ENCODE assay signal across 10 cellular contexts in the genomic region with DNA sequence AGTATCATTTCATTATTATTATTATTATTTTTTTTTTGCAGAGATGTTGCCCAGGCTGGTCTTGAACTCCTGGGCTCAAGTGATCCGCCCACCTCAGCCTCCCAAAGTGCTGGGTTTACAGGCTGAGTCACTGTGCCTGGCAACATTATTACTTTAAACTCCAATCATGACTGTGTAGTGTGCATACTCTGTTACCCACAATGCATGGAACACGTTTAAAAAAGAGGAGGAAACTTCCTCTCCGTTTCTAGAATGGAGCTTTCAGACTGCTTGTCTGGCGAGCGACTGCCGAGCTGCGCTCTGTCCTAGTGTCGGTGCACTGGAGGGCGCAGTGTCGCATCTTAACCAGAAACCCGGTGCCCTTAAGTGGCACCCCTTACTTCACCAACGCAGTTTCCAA. TPM values are rescaled to one million over a fixed set of nuclear protein-coding genes. Genes with fewer than 3 reads are reported as not detected.
DNase-seq lines count a peak whose midpoint lies in the region; ATAC-seq lines count a peak whose summit lies in the region.
"Had no signal": no experiment of that assay in that cellular context is flagged by ENCODE, and none has a peak within 500 bp of the region (broad histone marks: within the 10 kb centered on the region; RNA-seq: fewer than 3 reads in every experiment).

No MANE protein-coding gene starts in this region.

- no peaks in the 10 kb centered on the region for H3K27me3 Mint-ChIP-seq in activated T-cell treated with anti-CD3 and anti-CD28 coated beads, Interleukin-2, amount 50 U/mL, for 24 hours
- H3K27me3 Mint-ChIP-seq in T-cell, result no peaks in the 10 kb centered on the region
- H3K27me3 Mint-ChIP-seq in stimulated activated naive CD8-positive, alpha-beta T cell treated with anti-CD3 and anti-CD28 coated beads, Interleukin-15, Interleukin-2, amounts not matched to agents 100 ng/mL and 50 ng/mL, for 24 hours, result no peaks in the 10 kb centered on the region

- peaks cover 21% of the 10 kb centered on the region for H3K36me3 Mint-ChIP-seq in activated T-cell treated with anti-CD3 and anti-CD28 coated beads, Interleukin-2, amount 50 U/mL, for 24 hours (ENCODE audit: low read depth)
- H3K36me3 Mint-ChIP-seq in T-cell, result peaks cover 4% of the 10 kb centered on the region
- H3K36me3 Mint-ChIP-seq in stimulated activated naive CD8-positive, alpha-beta T cell treated with anti-CD3 and anti-CD28 coated beads, Interleukin-15, Interleukin-2, amounts not matched to agents 100 ng/mL and 50 ng/mL, for 24 hours (ENCODE audit: low read depth), result peaks cover 18% of the 10 kb centered on the region

- DNase-seq in activated T-cell treated with anti-CD3 and anti-CD28 coated beads, Interleukin-2, amount 50 U/mL, for 24 hours, result no peak
- no peak for DNase-seq in activated T-cell treated with anti-CD3 and anti-CD28 coated beads, Interleukin-2, amount 50 U/mL, for 48 hours
- DNase-seq in T-cell (peak in 23 of 34 experiments; percentile 34 to 75 (median 57)), DMS53 (lab: John Stamatoyannopoulos, UW) (no peak)
- peak; percentile 18 for DNase-seq in central memory CD4-positive, alpha-beta T cell
- DNase-seq: Right ventricle myocardium superior, thyroid gland had no signal

- peak; percentile 84 to 91 (median 88) for ATAC-seq in T-cell (replicated peaks in 1 of 4)
- ATAC-seq in GM19035 (IDR thresholded peaks at IDR 0.05; ENCODE audit: unreplicated experiment), result no peak
- no peak for ATAC-seq in HG02763 (IDR thresholded peaks at IDR 0.05; ENCODE audit: unreplicated experiment)

- POLR2A ChIA-PET in T-cell (lab: Charles Lee), result interaction anchor here in 1 of 2 donors (1.1 kb wide), 1 partner anchor 14 kb away, joined by 4 read pairs; no protein-coding TSS in a partner anchor

- H3K4me1 Mint-ChIP-seq in activated T-cell treated with anti-CD3 and anti-CD28 coated beads, Interleukin-2, amount 50 U/mL, for 24 hours (ENCODE audit: low read depth), result peaks cover 47% of the 10 kb centered on the region
- peaks cover 45 to 52% (median 49%) of the 10 kb centered on the region in 3 donors for H3K4me1 Mint-ChIP-seq in T-cell
- H3K4me1 Mint-ChIP-seq in stimulated activated naive CD8-positive, alpha-beta T cell treated with anti-CD3 and anti-CD28 coated beads, Interleukin-15, Interleukin-2, amounts not matched to agents 100 ng/mL and 50 ng/mL, for 24 hours (ENCODE audit: low read depth), result peaks cover 44% of the 10 kb centered on the region

- CTCF ChIA-PET in T-cell (lab: Charles Lee), result interaction anchor here in 1 of 2 donors (0.6 kb wide), 1 partner anchor 10 kb away, joined by 4 read pairs; no protein-coding TSS in a partner anchor

- H3K9me3 Mint-ChIP-seq in activated T-cell treated with anti-CD3 and anti-CD28 coated beads, Interleukin-2, amount 50 U/mL, for 24 hours, result no peaks in the 10 kb centered on the region
- no peaks in the 10 kb centered on the region for H3K9me3 Mint-ChIP-seq in T-cell
- H3K9me3 Mint-ChIP-seq in stimulated activated naive CD8-positive, alpha-beta T cell treated with anti-CD3 and anti-CD28 coated beads, Interleukin-15, Interleukin-2, amounts not matched to agents 100 ng/mL and 50 ng/mL, for 24 hours, result no peaks in the 10 kb centered on the region

- peak overlapping the region; percentile 82 for H3K27ac Mint-ChIP-seq in activated T-cell treated with anti-CD3 and anti-CD28 coated beads, Interleukin-2, amount 50 U/mL, for 24 hours
- peak overlapping the region; percentile 61 to 69 for H3K27ac Mint-ChIP-seq in T-cell
- H3K27ac Mint-ChIP-seq in stimulated activated naive CD8-positive, alpha-beta T cell treated with anti-CD3 and anti-CD28 coated beads, Interleukin-15, Interleukin-2, amounts not matched to agents 100 ng/mL and 50 ng/mL, for 24 hours, result peak overlapping the region; percentile 87

- peak overlapping the region; percentile 31 for H3K4me3 Mint-ChIP-seq in activated T-cell treated with anti-CD3 and anti-CD28 coated beads, Interleukin-2, amount 50 U/mL, for 24 hours
- peak overlapping the region in 2 of 3 donors; percentile 13 to 37 for H3K4me3 Mint-ChIP-seq in T-cell
- H3K4me3 Mint-ChIP-seq in stimulated activated naive CD8-positive, alpha-beta T cell treated with anti-CD3 and anti-CD28 coated beads, Interleukin-15, Interleukin-2, amounts not matched to agents 100 ng/mL and 50 ng/mL, for 24 hours, result peak overlapping the region; percentile 51

RNA-seq across cellular contexts. Expression of gene FASN, which starts 22.1 kb away (rescaled TPM):
- total RNA-seq in T-cell, result 100 to 1,000 TPM in 2 of 5 donors, 10 to 100 TPM in 3; 48.2 to 144 (median 52.5) TPM

RNA-seq across cellular contexts. Expression of gene DUS1L, which starts 54.5 kb away (rescaled TPM):
- total RNA-seq in T-cell, result 100 to 1,000 TPM; 137 to 186 (median 177) TPM

Comparison
In these comparisons a context has a peak if more than half of its experiments do, and no peak if none do; other contexts are left out.
1. DNase-seq: peak in T-cell (23 of 34) and central memory CD4-positive, alpha-beta T cell (single experiment); none in activated T-cell treated with anti-CD3 and anti-CD28 coated beads, Interleukin-2, amount 50 U/mL, for 24 hours (single experiment), activated T-cell treated with anti-CD3 and anti-CD28 coated beads, Interleukin-2, amount 50 U/mL, for 48 hours (0 of 2) and DMS53 (single experiment).
2. ATAC-seq: peak in T-cell (4 of 4); none in GM19035 (single experiment) and HG02763 (single experiment).
3. Peak in every context shown above with its lines, with median percentiles within 50 percentile points of each other: H3K27ac Mint-ChIP-seq and H3K4me3 Mint-ChIP-seq.